In genomic region chr22:41688365-41689211, GRCh38 we compare ENCODE assay signal across 1 cellular context.
TF ChIP-seq lines count a peak whose summit lies in the region.

Gene SNU13, minus strand, starts transcription at chr22:41688867. Its CDS starts 71 bp downstream, at chr22:41688796.

TF ChIP-seq in GM12878, 131 proteins besides CTCF, POLR2A, EP300 and RAD21 (continued from another document and continues in another):
- TF ChIP-seq MLLT1 (IDR thresholded peaks at IDR 0.05): peak; percentile 30; the same call in 1 of the 2 replicates
- peak in 1 of 2 experiments; percentile 94; a peak in 2 of 4 replicates for TF ChIP-seq ETV6 (conservative IDR thresholded peaks at IDR 0.05 in 1 of 2, IDR thresholded peaks at IDR 0.05 in 1 of 2; ENCODE audit: borderline replicate concordance in 1 of 2, low read depth in 1 of 2)
- TF ChIP-seq PAX8 (IDR thresholded peaks at IDR 0.05): no peak
- peak; percentile 62; the same call in 1 of the 2 replicates for TF ChIP-seq NBN (IDR thresholded peaks at IDR 0.05)
- no peak for TF ChIP-seq RAD51 (IDR thresholded peaks at IDR 0.05)
- 0 out of 4 replicates have a peak, but pooled peaks of 1 of the 2 experiments have one; percentile 3 for TF ChIP-seq SRF (IDR thresholded peaks at IDR 0.05; ENCODE audit: low read depth in 2 of 2, low read length in 2 of 2)
- peak; percentile 63 for TF ChIP-seq SMAD1 (IDR thresholded peaks at IDR 0.05; ENCODE audit: low read depth, partially characterized antibody)
- TF ChIP-seq IRF3 (IDR thresholded peaks at IDR 0.05): no peak
- TF ChIP-seq STAT1 (conservative IDR thresholded peaks at IDR 0.05): no peak; the same call in 1 of the 2 replicates
- peak; percentile 18; the same call in 1 of the 2 replicates for TF ChIP-seq SPI1 (IDR thresholded peaks at IDR 0.05; ENCODE audit: borderline replicate concordance, insufficient read depth, low read depth, low read length)
- TF ChIP-seq POU2F2 (IDR thresholded peaks at IDR 0.05; ENCODE audit: borderline replicate concordance, low read depth, low read length): peak; percentile 48; the same call in 1 of the 3 replicates
- no peak for TF ChIP-seq CUX1 (IDR thresholded peaks at IDR 0.05; ENCODE audit: insufficient replicate concordance, low read depth, low read length)
- TF ChIP-seq NR2C1 (IDR thresholded peaks at IDR 0.05): peak; percentile 84
- TF ChIP-seq ZNF622 (IDR thresholded peaks at IDR 0.05): no peak
- no peak for TF ChIP-seq CEBPZ (IDR thresholded peaks at IDR 0.05; ENCODE audit: low read depth, low read length)
- 0 out of 2 replicates have a peak, but pooled peaks have one; percentile 56 for TF ChIP-seq GATAD2B (conservative IDR thresholded peaks at IDR 0.05; ENCODE audit: low read depth)
- no peak for TF ChIP-seq PRDM15 (CRISPR knock-in tag; IDR thresholded peaks at IDR 0.05)
- TF ChIP-seq ZNF217 (IDR thresholded peaks at IDR 0.05): peak; percentile 86
- no peak; the same call in 1 of the 2 replicates for TF ChIP-seq SREBF2 (IDR thresholded peaks at IDR 0.05; ENCODE audit: low read length)
- TF ChIP-seq ZNF687 (IDR thresholded peaks at IDR 0.05): peak; percentile 76
- TF ChIP-seq TCF3 (IDR thresholded peaks at IDR 0.05; ENCODE audit: borderline replicate concordance, insufficient read depth, low read depth, low read length): 0 out of 2 replicates have a peak, but pooled peaks have one; percentile 11
- TF ChIP-seq YY1 (IDR thresholded peaks at IDR 0.05; ENCODE audit: low read depth, low read length): peak; percentile 37; the same call in 1 of the 2 replicates
- TF ChIP-seq ZNF592 (IDR thresholded peaks at IDR 0.05): no peak
- peak; percentile 83 for TF ChIP-seq RUNX3 (IDR thresholded peaks at IDR 0.05; ENCODE audit: low read length)
- peak; percentile 88 for TF ChIP-seq MXI1 (IDR thresholded peaks at IDR 0.05; ENCODE audit: low read depth, low read length)
- peak; percentile 27; the same call in 1 of the 2 replicates for TF ChIP-seq SMARCA5 (IDR thresholded peaks at IDR 0.05)
- peak; percentile 94 to 97 for TF ChIP-seq BHLHE40 (IDR thresholded peaks at IDR 0.05; ENCODE audit: borderline replicate concordance in 1 of 2, low read depth in 2 of 2, low read length in 1 of 2)
- no peak for TF ChIP-seq HDGF (IDR thresholded peaks at IDR 0.05)
- TF ChIP-seq EGR1 (IDR thresholded peaks at IDR 0.05; ENCODE audit: borderline replicate concordance in 1 of 2, low read depth in 2 of 2, low read length in 2 of 2): peak in 1 of 2 experiments; percentile 45; a peak in 1 of 3 replicates
